In the genomic region with DNA sequence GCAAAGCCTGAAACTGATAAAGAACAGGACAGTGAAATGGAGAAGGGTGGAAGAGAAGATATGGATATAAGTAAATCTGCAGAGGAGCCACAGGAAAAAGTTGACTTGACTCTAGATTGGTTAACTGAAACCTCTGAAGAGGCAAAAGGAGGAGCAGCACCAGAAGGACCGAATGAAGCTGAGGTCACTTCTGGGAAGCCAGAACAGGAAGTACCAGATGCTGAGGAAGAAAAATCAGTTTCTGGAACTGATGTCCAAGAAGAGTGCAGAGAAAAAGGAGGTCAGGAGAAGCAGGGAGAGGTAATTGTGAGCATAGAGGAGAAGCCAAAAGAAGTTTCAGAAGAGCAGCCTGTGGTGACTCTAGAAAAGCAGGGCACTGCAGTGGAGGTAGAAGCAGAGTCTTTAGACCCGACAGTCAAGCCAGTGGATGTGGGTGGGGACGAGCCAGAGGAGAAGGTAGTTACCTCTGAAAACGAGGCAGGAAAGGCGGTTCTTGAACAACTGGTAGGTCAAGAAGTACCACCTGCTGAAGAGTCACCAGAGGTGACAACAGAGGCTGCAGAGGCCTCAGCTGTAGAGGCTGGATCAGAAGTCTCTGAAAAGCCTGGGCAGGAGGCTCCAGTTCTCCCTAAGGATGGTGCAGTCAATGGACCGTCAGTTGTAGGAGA, we compare ENCODE assay signal across 12 cellular contexts. TPM values are rescaled to one million over a fixed set of nuclear protein-coding genes. Genes with fewer than 3 reads are reported as not detected.
DNase-seq lines count a peak whose midpoint lies in the region; ATAC-seq, FAIRE-seq and TF ChIP-seq lines count a peak whose summit lies in the region.
"Had no signal": no experiment of that assay in that cellular context is flagged by ENCODE, and none has a peak within 500 bp of the region (broad histone marks: within the 10 kb centered on the region; RNA-seq: fewer than 3 reads in every experiment).

No MANE protein-coding gene starts in this region.

- H3K9me3 Mint-ChIP-seq in activated T-cell treated with anti-CD3 and anti-CD28 coated beads, Interleukin-2, amount 50 U/mL, for 24 hours = no peaks in the 10 kb centered on the region
- H3K9me3 Mint-ChIP-seq in nephron progenitor cell = no peaks in the 10 kb centered on the region
- H3K9me3 Mint-ChIP-seq: mesothelial cell of epicardium had no signal

- no peak overlapping the region for H3K4me3 Mint-ChIP-seq in activated T-cell treated with anti-CD3 and anti-CD28 coated beads, Interleukin-2, amount 50 U/mL, for 24 hours
- no peak overlapping the region for H3K4me3 Mint-ChIP-seq in nephron progenitor cell
- H3K4me3 Mint-ChIP-seq: mesothelial cell of epicardium had no signal

- H3K36me3 Mint-ChIP-seq in activated T-cell treated with anti-CD3 and anti-CD28 coated beads, Interleukin-2, amount 50 U/mL, for 24 hours (ENCODE audit: low read depth) = peaks cover 96% of the 10 kb centered on the region
- peaks cover 77% of the 10 kb centered on the region for H3K36me3 Mint-ChIP-seq in nephron progenitor cell (ENCODE audit: low read depth)

- dilution Hi-C loops in IMR-90 (cut with HindIII; ENCODE audit: low sequenced_read_pairs, unreplicated experiment) = no loop called here

- TF ChIP-seq CTCF in IMR-90 (conservative IDR thresholded peaks at IDR 0.05; ENCODE audit: low read depth, low read length) = no peak
- TF ChIP-seq CTCF in GM12878 (IDR thresholded peaks at IDR 0.05 in 2 of 3, conservative IDR thresholded peaks at IDR 0.05 in 1 of 3; ENCODE audit: control insufficient read depth in 2 of 3, extremely low read depth in 1 of 3, insufficient read depth in 1 of 3, low read depth in 3 of 3, low read length in 3 of 3) = no peak
- TF ChIP-seq CTCF in nephron progenitor cell (IDR thresholded peaks at IDR 0.05) = no peak
- TF ChIP-seq CTCF in smooth muscle cell (IDR thresholded peaks at IDR 0.05; ENCODE audit: borderline replicate concordance, insufficient read depth, poor library complexity, severe bottlenecking) = no peak

- H3K79me2 ChIP-seq in GM12878 (ENCODE audit: control insufficient read depth, insufficient read depth, low read length) (peaks cover 2% of the 10 kb centered on the region; the same call in 1 of the 2 replicates), smooth muscle cell (ENCODE audit: low read depth) (peaks cover 6% of the 10 kb centered on the region)

- no peak overlapping the region for H3K18ac ChIP-seq in IMR-90 (ENCODE audit: low read depth, low read length)

- H3K27ac ChIP-seq in IMR-90 (ENCODE audit: insufficient read depth, low read length) = no peak overlapping the region
- H3K27ac ChIP-seq in GM12878 (ENCODE audit: control insufficient read depth, insufficient read depth) = no peak overlapping the region
- H3K27ac ChIP-seq in smooth muscle cell (ENCODE audit: low read depth) = no peak overlapping the region

- RAD21 ChIA-PET in GM12878 (lab: Charles Lee; ENCODE audit: unreplicated experiment) = no interaction called here

- H3K4ac ChIP-seq in IMR-90 (ENCODE audit: low read depth, low read length) = no peak overlapping the region

- 69% methylated on average over 5 of the region's 6 CpGs; no CpG with 5 or more reads in 1 of the 2 experiments for WGBS in IMR-90 (ENCODE audit: extremely low coverage in 2 of 2, insufficient read length in 1 of 2), 2 experiments
- 67% methylated on average over 6 of the region's 6 CpGs for WGBS in GM12878 (ENCODE audit: insufficient coverage, insufficient replicate concordance, low lambda C conversion rate, missing lambda C conversion rate)
- WGBS in smooth muscle cell (ENCODE audit: low lambda C conversion rate) = 81% methylated on average over 6 of the region's 6 CpGs

- no peak overlapping the region for H3K14ac ChIP-seq in IMR-90 (replicated peaks; ENCODE audit: low read depth, low read length)

- in situ Hi-C loops in IMR-90 (cut with MboI; ENCODE audit: low sequenced_read_pairs) = no loop called here
- in situ Hi-C loops in GM12878 (cut with MboI) = no loop called here

- H3K36me3 ChIP-seq in IMR-90 (ENCODE audit: control insufficient read depth, insufficient read depth, low read length) (peaks cover 22% of the 10 kb centered on the region), GM12878 (ENCODE audit: control insufficient read depth in 2 of 2, insufficient read depth in 2 of 2, low read length in 1 of 2) (peaks cover 14 to 29% of the 10 kb centered on the region in 2 experiments; a peak in 3 of 4 replicates), smooth muscle cell (ENCODE audit: low read depth) (no peaks in the 10 kb centered on the region)

- H2BK120ac ChIP-seq in IMR-90 (ENCODE audit: low read depth, low read length) = no peak overlapping the region

- TF ChIP-seq POLR2A in IMR-90 (IDR thresholded peaks at IDR 0.05; ENCODE audit: low read depth, low read length) = no peak
- TF ChIP-seq POLR2A in GM12878 (IDR thresholded peaks at IDR 0.05; ENCODE audit: low read depth, low read length) = no peak

- no peak for FAIRE-seq in GM12878 (lab: Jason Lieb, UNC)
- FAIRE-seq: RCC 7860 had no signal

- peak overlapping the region; percentile 82 for H3K27ac Mint-ChIP-seq in activated T-cell treated with anti-CD3 and anti-CD28 coated beads, Interleukin-2, amount 50 U/mL, for 24 hours
- peak overlapping the region; percentile 52 for H3K27ac Mint-ChIP-seq in nephron progenitor cell
- H3K27ac Mint-ChIP-seq: mesothelial cell of epicardium had no signal

- peaks cover 3% of the 10 kb centered on the region for H3K9me1 ChIP-seq in IMR-90 (ENCODE audit: insufficient read depth, low read length)

- H2BK20ac ChIP-seq in IMR-90 (ENCODE audit: low read depth, low read length) = no peak overlapping the region

- no peak for DNase-seq in activated T-cell treated with anti-CD3 and anti-CD28 coated beads, Interleukin-2, amount 50 U/mL, for 24 hours
- DNase-seq in activated T-cell treated with anti-CD3 and anti-CD28 coated beads for 4 hours (no peak), IMR-90 (no peak), GM12878 (ENCODE audit: low read depth, low spot score) (no peak), nephron progenitor cell (no peak), smooth muscle cell (lab: John Stamatoyannopoulos, UW; ENCODE audit: unreplicated experiment) (no peak), GM19240 (ENCODE audit: insufficient read length, low spot score) (no peak)
- DNase-seq: amygdala, transverse colon had no signal

- H2AFZ ChIP-seq in IMR-90 (replicated peaks; ENCODE audit: low read length, poor library complexity) (no peak overlapping the region), GM12878 (ENCODE audit: control insufficient read depth, low read depth, low read length) (no peak overlapping the region), smooth muscle cell (ENCODE audit: low read depth) (no peak overlapping the region)

- peaks cover 25% of the 10 kb centered on the region for H3K4me1 Mint-ChIP-seq in activated T-cell treated with anti-CD3 and anti-CD28 coated beads, Interleukin-2, amount 50 U/mL, for 24 hours (ENCODE audit: low read depth)
- H3K4me1 Mint-ChIP-seq in nephron progenitor cell = no peaks in the 10 kb centered on the region
- H3K4me1 Mint-ChIP-seq: mesothelial cell of epicardium had no signal

- peaks cover 18 to 20% of the 10 kb centered on the region in 2 experiments for H3K79me1 ChIP-seq in IMR-90 (ENCODE audit: low read depth in 1 of 2, low read length in 2 of 2)

- no peaks in the 10 kb centered on the region for H3K27me3 ChIP-seq in IMR-90 (ENCODE audit: control insufficient read depth, insufficient read depth, low read length)
- H3K27me3 ChIP-seq in GM12878 (replicated peaks in 1 of 2; ENCODE audit: control insufficient read depth in 2 of 2, insufficient read depth in 2 of 2, low read length in 1 of 2) = no peaks in the 10 kb centered on the region
- no peaks in the 10 kb centered on the region for H3K27me3 ChIP-seq in smooth muscle cell (ENCODE audit: low read depth)
- H3K27me3 ChIP-seq: transverse colon had no signal

- H3K9ac ChIP-seq in IMR-90 (ENCODE audit: low read depth, low read length) = no peak overlapping the region
- no peak overlapping the region for H3K9ac ChIP-seq in GM12878 (ENCODE audit: control insufficient read depth, insufficient read depth, low read length)
- no peak overlapping the region for H3K9ac ChIP-seq in smooth muscle cell (ENCODE audit: low read depth)

- no peak overlapping the region for H3K56ac ChIP-seq in IMR-90 (ENCODE audit: extremely low read depth, insufficient read depth, low read length)

- H3F3A ChIP-seq in smooth muscle cell (ENCODE audit: low read depth) = no peaks in the 10 kb centered on the region

- no peak overlapping the region for H4K8ac ChIP-seq in IMR-90 (ENCODE audit: low read depth in 2 of 2, low read length in 2 of 2)

- SMC1A ChIA-PET in GM12878 (lab: Charles Lee; ENCODE audit: uncharacterized antibody, unreplicated experiment) = no interaction called here

- H2AK9ac ChIP-seq in IMR-90 (replicated peaks; ENCODE audit: low read depth, low read length, poor library complexity) = no peak overlapping the region

- H4K5ac ChIP-seq in IMR-90 (ENCODE audit: low read depth, low read length) = no peak overlapping the region

- H3K4me1 ChIP-seq in IMR-90 (ENCODE audit: control insufficient read depth, insufficient read depth, low read length) (0 out of 2 replicates have a peak, but pooled peaks cover under 1% of the 10 kb centered on the region), GM12878 (ENCODE audit: control insufficient read depth, insufficient read depth, low read length) (peaks cover 12% of the 10 kb centered on the region), smooth muscle cell (ENCODE audit: low read depth) (no peaks in the 10 kb centered on the region)
- H3K4me1 ChIP-seq: transverse colon had no signal

- no peak for TF ChIP-seq EP300 in GM12878 (IDR thresholded peaks at IDR 0.05; ENCODE audit: borderline replicate concordance in 1 of 2, control insufficient read depth in 1 of 2, low read depth in 2 of 2, low read length in 2 of 2)

- no peak overlapping the region for H2AK5ac ChIP-seq in IMR-90 (ENCODE audit: low read depth, low read length)

- H3K4me2 ChIP-seq in IMR-90 (ENCODE audit: low read depth, low read length) (no peak overlapping the region), GM12878 (ENCODE audit: control insufficient read depth, insufficient read depth) (no peak overlapping the region), smooth muscle cell (no peak overlapping the region)

- no peaks in the 10 kb centered on the region for H3K9me3 ChIP-seq in IMR-90 (ENCODE audit: control insufficient read depth, insufficient read depth, low read length)
- H3K9me3 ChIP-seq in GM12878 (replicated peaks; ENCODE audit: control insufficient read depth, insufficient read depth, low read length) = no peaks in the 10 kb centered on the region
- no peaks in the 10 kb centered on the region for H3K9me3 ChIP-seq in smooth muscle cell (replicated peaks; ENCODE audit: low read depth)
- H3K9me3 ChIP-seq: transverse colon had no signal

- intact Hi-C loops in IMR-90 (cut with micrococcal nuclease) (no loop called here), GM12878 (cut with micrococcal nuclease; ENCODE audit: unreplicated experiment) (no loop called here)

- CTCF ChIA-PET in IMR-90 (lab: Yijun Ruan, JAX) = no interaction called here
- CTCF ChIA-PET in GM12878 (lab: Yijun Ruan, JAX) = no interaction called here

- H3K27me3 Mint-ChIP-seq in activated T-cell treated with anti-CD3 and anti-CD28 coated beads, Interleukin-2, amount 50 U/mL, for 24 hours = no peaks in the 10 kb centered on the region
- no peaks in the 10 kb centered on the region for H3K27me3 Mint-ChIP-seq in nephron progenitor cell (ENCODE audit: low read depth, poor library complexity)

- no peak overlapping the region for H3K23ac ChIP-seq in IMR-90 (ENCODE audit: low read depth, low read length)

- ATAC-seq in IMR-90 (ENCODE audit: low read depth) (no peak), GM12878 (no peak), GM21526 (IDR thresholded peaks at IDR 0.05; ENCODE audit: low FRiP score, unreplicated experiment) (no peak)

- H2BK5ac ChIP-seq in IMR-90 (ENCODE audit: low read depth, low read length, poor library complexity, severe bottlenecking) = no peak overlapping the region

- H4K20me1 ChIP-seq in IMR-90 (ENCODE audit: insufficient read depth, low read length) (peaks cover 3% of the 10 kb centered on the region), GM12878 (ENCODE audit: control insufficient read depth, insufficient read depth) (no peaks in the 10 kb centered on the region), smooth muscle cell (ENCODE audit: low read depth) (peaks cover 16% of the 10 kb centered on the region)

- TSS peak; percentile 63 for BruUV-seq in IMR-90 (replicated peaks; lab: Mats Ljungman, UMichigan)
- BruUV-seq in GM12878 (replicated peaks; lab: Mats Ljungman, UMichigan) = TSS peak; percentile 39

- H3K4me3 ChIP-seq in IMR-90 (ENCODE audit: insufficient read depth, low read depth, low read length) = no peak overlapping the region
- no peak overlapping the region for H3K4me3 ChIP-seq in GM12878
- H3K4me3 ChIP-seq in smooth muscle cell = no peak overlapping the region
- H3K4me3 ChIP-seq: transverse colon had no signal

- no peak overlapping the region for H2BK15ac ChIP-seq in IMR-90 (ENCODE audit: low read depth, low read length)

- no peak for TF ChIP-seq RAD21 in IMR-90 (IDR thresholded peaks at IDR 0.05; ENCODE audit: low read length)
- no peak for TF ChIP-seq RAD21 in GM12878 (IDR thresholded peaks at IDR 0.05; ENCODE audit: insufficient read depth, low read depth, low read length)

- POLR2A ChIA-PET in IMR-90 (lab: Charles Lee; ENCODE audit: unreplicated experiment) (no interaction called here), GM12878 (lab: Charles Lee) (no interaction called here)

- no peak overlapping the region for H4K91ac ChIP-seq in IMR-90 (ENCODE audit: insufficient read depth, low read depth, low read length)

RNA-seq across cellular contexts. Expression of a gene that starts 16.3 kb away (rescaled TPM):
- total RNA-seq in IMR-90 (2012; rRNA removed) (0.18 and 0.56 TPM in 2 replicates), GM12878 (2014; rRNA removed) (1.1 and 1.8 TPM in 2 replicates), GM12878 (2014; rRNA removed; fragmentation: Illumina TruSeq; extraction: Trizol) (0.64 and 0.76 TPM in 2 replicates), GM12878 (2021) (1.7 and 1.9 TPM in 2 replicates), smooth muscle cell (0.81 and 2.5 TPM in 2 replicates)
- polyA plus RNA-seq in IMR-90 (2012; rRNA removed) (0.26 and 0.30 TPM in 2 replicates), GM12878 (2011; rRNA removed) (0.46 and 0.87 TPM in 2 replicates), GM12878 (2014; fragmentation: Illumina TruSeq; extraction: Trizol) (0.24 and 0.40 TPM in 2 replicates), GM12878 (2014; fragmentation: Nextera tagmentation; extraction: Ambion mirVana) (under 1 TPM; 0.15 to 0.32 TPM), GM12878 (2014; rRNA removed) (1.2 and 1.6 TPM in 2 replicates), GM12878 (2016; fragmentation: Nextera tagmentation; extraction: Ambion mirVana) (under 1 TPM; 0.16 to 0.62 TPM), smooth muscle cell (0.64 and 1.6 TPM in 2 replicates)
- polyA plus RNA-seq in IMR-90 (2012; cell fraction: cytosol; rRNA removed) = 0.09 and 0.26 TPM in 2 replicates
- polyA plus RNA-seq in IMR-90 (2012; cell fraction: nucleus; rRNA removed; ENCODE audit: low replicate concordance) = 2.4 and 3.6 TPM in 2 replicates
- 11.5 and 12.1 TPM in 2 replicates for total RNA-seq in GM12878 (2013; cell fraction: nucleolus; rRNA removed)
- polyA plus RNA-seq in GM12878 (2011; ENCODE audit: low read depth) = 0.38 TPM
- polyA plus RNA-seq in GM12878 (2011; cell fraction: cytosol; rRNA removed) = 0.75 and 1.0 TPM in 2 replicates
- 7.8 and 9.1 TPM in 2 replicates for polyA plus RNA-seq in GM12878 (2011; cell fraction: nucleus; rRNA removed)
- 0.62 and 0.67 TPM in 2 replicates for polyA plus RNA-seq in GM12878 (2012)
- 2.0 and 3.1 TPM in 2 replicates for polyA minus RNA-seq in GM12878 (2011; rRNA and poly(A)+ RNA removed)
- polyA minus RNA-seq in GM12878 (2011; cell fraction: cytosol; rRNA and poly(A)+ RNA removed) = not detected in 2 replicates
- polyA minus RNA-seq in GM12878 (2011; cell fraction: nucleus; rRNA and poly(A)+ RNA removed) = 2.9 and 6.4 TPM in 2 replicates

RNA-seq across cellular contexts. Expression of a gene that starts 23.7 kb away (rescaled TPM):
- total RNA-seq in IMR-90 (2012; rRNA removed) = 56.6 and 85.0 TPM in 2 replicates
- 98.2 and 124 TPM in 2 replicates for polyA plus RNA-seq in IMR-90 (2012; rRNA removed)
- polyA plus RNA-seq in IMR-90 (2012; cell fraction: cytosol; rRNA removed) = 38.2 and 66.5 TPM in 2 replicates
- polyA plus RNA-seq in IMR-90 (2012; cell fraction: nucleus; rRNA removed; ENCODE audit: low replicate concordance) = 47.5 and 89.7 TPM in 2 replicates
- 189 and 195 TPM in 2 replicates for total RNA-seq in GM12878 (2013; cell fraction: nucleolus; rRNA removed)
- total RNA-seq in GM12878 (2014; rRNA removed) = 177 and 183 TPM in 2 replicates
- 276 and 278 TPM in 2 replicates for total RNA-seq in GM12878 (2014; rRNA removed; fragmentation: Illumina TruSeq; extraction: Trizol)
- total RNA-seq in GM12878 (2021) = 180 and 184 TPM in 2 replicates
- 98.4 TPM for polyA plus RNA-seq in GM12878 (2011; ENCODE audit: low read depth)
- polyA plus RNA-seq in GM12878 (2011; rRNA removed) = 187 and 191 TPM in 2 replicates
- 127 and 155 TPM in 2 replicates for polyA plus RNA-seq in GM12878 (2011; cell fraction: cytosol; rRNA removed)
- 201 and 270 TPM in 2 replicates for polyA plus RNA-seq in GM12878 (2011; cell fraction: nucleus; rRNA removed)
- polyA plus RNA-seq in GM12878 (2012) = 117 and 125 TPM in 2 replicates
- 321 and 355 TPM in 2 replicates for polyA plus RNA-seq in GM12878 (2014; fragmentation: Illumina TruSeq; extraction: Trizol)
- 100 to 1,000 TPM; 111 to 175 TPM for polyA plus RNA-seq in GM12878 (2014; fragmentation: Nextera tagmentation; extraction: Ambion mirVana)
- polyA plus RNA-seq in GM12878 (2014; rRNA removed) = 195 and 220 TPM in 2 replicates
- polyA plus RNA-seq in GM12878 (2016; fragmentation: Nextera tagmentation; extraction: Ambion mirVana) = 100 to 1,000 TPM; 234 to 238 TPM
- 143 and 157 TPM in 2 replicates for polyA minus RNA-seq in GM12878 (2011; rRNA and poly(A)+ RNA removed)
- polyA minus RNA-seq in GM12878 (2011; cell fraction: cytosol; rRNA and poly(A)+ RNA removed) = 77.1 and 87.6 TPM in 2 replicates
- polyA minus RNA-seq in GM12878 (2011; cell fraction: nucleus; rRNA and poly(A)+ RNA removed) = 68.7 and 103 TPM in 2 replicates
- total RNA-seq in smooth muscle cell = 40.4 and 83.0 TPM in 2 replicates
- 44.9 and 64.2 TPM in 2 replicates for polyA plus RNA-seq in smooth muscle cell

RNA-seq across cellular contexts. Expression of a gene that starts 56.9 kb away (rescaled TPM):
- total RNA-seq in IMR-90 (2012; rRNA removed) (122 and 151 TPM in 2 replicates), GM12878 (2014; rRNA removed) (208 and 209 TPM in 2 replicates), GM12878 (2014; rRNA removed; fragmentation: Illumina TruSeq; extraction: Trizol) (187 and 189 TPM in 2 replicates), GM12878 (2021) (259 and 260 TPM in 2 replicates), smooth muscle cell (64.1 and 91.4 TPM in 2 replicates)
- polyA plus RNA-seq in IMR-90 (2012; rRNA removed) (141 and 144 TPM in 2 replicates), GM12878 (2011; rRNA removed) (243 and 335 TPM in 2 replicates), GM12878 (2014; fragmentation: Illumina TruSeq; extraction: Trizol) (182 and 222 TPM in 2 replicates), GM12878 (2014; fragmentation: Nextera tagmentation; extraction: Ambion mirVana) (100 to 1,000 TPM; 199 to 200 TPM), GM12878 (2014; rRNA removed) (253 and 265 TPM in 2 replicates), GM12878 (2016; fragmentation: Nextera tagmentation; extraction: Ambion mirVana) (100 to 1,000 TPM; 309 to 334 TPM), smooth muscle cell (135 and 148 TPM in 2 replicates)
- 162 and 164 TPM in 2 replicates for polyA plus RNA-seq in IMR-90 (2012; cell fraction: cytosol; rRNA removed)
- polyA plus RNA-seq in IMR-90 (2012; cell fraction: nucleus; rRNA removed; ENCODE audit: low replicate concordance) = 137 and 158 TPM in 2 replicates
- 82.3 and 85.2 TPM in 2 replicates for total RNA-seq in GM12878 (2013; cell fraction: nucleolus; rRNA removed)
- 223 TPM for polyA plus RNA-seq in GM12878 (2011; ENCODE audit: low read depth)
- 422 and 450 TPM in 2 replicates for polyA plus RNA-seq in GM12878 (2011; cell fraction: cytosol; rRNA removed)
- 238 and 249 TPM in 2 replicates for polyA plus RNA-seq in GM12878 (2011; cell fraction: nucleus; rRNA removed)
- polyA plus RNA-seq in GM12878 (2012) = 188 and 204 TPM in 2 replicates
- 265 and 347 TPM in 2 replicates for polyA minus RNA-seq in GM12878 (2011; rRNA and poly(A)+ RNA removed)
- polyA minus RNA-seq in GM12878 (2011; cell fraction: cytosol; rRNA and poly(A)+ RNA removed) = 80.9 and 94.5 TPM in 2 replicates
- polyA minus RNA-seq in GM12878 (2011; cell fraction: nucleus; rRNA and poly(A)+ RNA removed) = 56.6 and 85.1 TPM in 2 replicates
